In genomic region chr7:101377189-101377736, GRCh38 we compare ENCODE assay signal across 14 cellular contexts. TPM values are rescaled to one million over a fixed set of nuclear protein-coding genes. Genes with fewer than 3 reads are reported as not detected.
"Had no signal": no experiment of that assay in that cellular context is flagged by ENCODE, and none has a peak within 500 bp of the region (broad histone marks: within the 10 kb centered on the region; RNA-seq: fewer than 3 reads in every experiment).

No MANE protein-coding gene starts in this region.

- H3K27me3 ChIP-seq: thyroid gland, vagina had no signal

- H3K36me3 ChIP-seq: esophagus muscularis mucosa, left lung, thyroid gland, vagina had no signal

- H3K27ac ChIP-seq: esophagus muscularis mucosa, left lung, skin epidermis, thyroid gland, vagina had no signal

- H3K9me3 ChIP-seq: thyroid gland, vagina had no signal

- DNase-seq: activated CD4-positive, alpha-beta T cell treated with anti-CD3 and anti-CD28 coated beads, Interleukin-2, amount 50 U/mL, for 48 hours; activated CD4-positive, CD25-positive, alpha-beta regulatory T cell; activated CD8-positive, alpha-beta memory T cell treated with anti-CD3 and anti-CD28 coated beads, Interleukin-2, amount 10 ng/mL, durations not matched to agents 7 days and 5 days; activated effector memory CD4-positive, alpha-beta T cell treated with Interleukin-2 at 50 U/mL for 16 hours; activated T-cell treated with anti-CD3 and anti-CD28 coated beads, Interleukin-2, amount 50 U/mL, for 24 hours; left lung; mesenchymal stem cell; thyroid gland had no signal

- H3K4me3 ChIP-seq: esophagus muscularis mucosa, left lung, skin epidermis, thyroid gland, vagina had no signal

- FAIRE-seq: bronchial epithelial cell, TTC549 had no signal

RNA-seq across cellular contexts. Expression of gene COL26A1, which starts 14.6 kb away (rescaled TPM):
- total RNA-seq: activated CD8-positive, alpha-beta memory T cell treated with anti-CD3 and anti-CD28 coated beads, Interleukin-2, amount 10 ng/mL, durations not matched to agents 7 days and 5 days; bronchial epithelial cell; esophagus muscularis mucosa; fibroblast of villous mesenchyme; thyroid gland; vagina had no signal
